18 cellular contexts compared by ENCODE assay signal in genomic region chr1:19869453-19869852, GRCh38. TPM values are rescaled to one million over a fixed set of nuclear protein-coding genes. Genes with fewer than 3 reads are reported as not detected.
"Had no signal": no experiment of that assay in that cellular context is flagged by ENCODE, and none has a peak within 500 bp of the region (broad histone marks: within the 10 kb centered on the region; RNA-seq: fewer than 3 reads in every experiment).

No MANE protein-coding gene starts in this region.

RNA-seq across cellular contexts. Expression of gene PLA2G2E, which starts 54.0 kb away (rescaled TPM):
- total RNA-seq: kidney epithelial cell; left ventricle myocardium inferior; lower leg skin; lung; mesenteric fat pad; mucosa of gallbladder; naive thymus-derived CD8-positive, alpha-beta T cell; neural crest cell; osteocyte; posterior vena cava; psoas muscle; sigmoid colon; temporal lobe; tibial nerve; ureter; vagina had no signal
- polyA plus RNA-seq: lung; naive thymus-derived CD8-positive, alpha-beta T cell; psoas muscle; sigmoid colon; small intestine; thymus had no signal

RNA-seq across cellular contexts. Expression of gene RNF186, which starts 54.4 kb away (rescaled TPM):
- total RNA-seq: kidney epithelial cell; left ventricle myocardium inferior; lung; mesenteric fat pad; naive thymus-derived CD8-positive, alpha-beta T cell; neural crest cell; osteocyte; posterior vena cava; psoas muscle; sigmoid colon; temporal lobe; tibial nerve; ureter; vagina had no signal
- polyA plus RNA-seq: lung; naive thymus-derived CD8-positive, alpha-beta T cell had no signal
